In genomic region chr13:29761160-29761559, GRCh38 we compare ENCODE assay signal across 30 cellular contexts.
"Had no signal": no experiment of that assay in that cellular context is flagged by ENCODE, and none has a peak within 500 bp of the region (broad histone marks: within the 10 kb centered on the region; RNA-seq: fewer than 3 reads in every experiment).

No MANE protein-coding gene starts in this region.

- H3K27me3 Mint-ChIP-seq: activated CD4-positive, alpha-beta memory T cell treated with anti-CD3 and anti-CD28 coated beads for 36 hours; activated CD4-positive, alpha-beta T cell treated with anti-CD3 and anti-CD28 coated beads for 36 hours; activated CD4-positive, alpha-beta T cell treated with anti-CD3 and anti-CD28 coated beads, Interleukin-2, amount 10 ng/mL, durations not matched to agents 24 days and 14 days; activated CD8-positive, alpha-beta memory T cell treated with anti-CD3 and anti-CD28 coated beads, Interleukin-2, amount 10 ng/mL, durations not matched to agents 7 days and 5 days; activated naive CD4-positive, alpha-beta T cell treated with anti-CD3 and anti-CD28 coated beads, Interleukin-2, amount 50 U/mL, for 24 hours; activated naive CD8-positive, alpha-beta T cell treated with anti-CD3 and anti-CD28 coated beads for 36 hours; activated naive CD8-positive, alpha-beta T cell treated with anti-CD3 and anti-CD28 coated beads, Interleukin-2, amount 50 U/mL, for 24 hours had no signal

- H3K27me3 ChIP-seq: adrenal gland, body of pancreas, esophagus squamous epithelium, gastroesophageal sphincter, heart right ventricle, hepatocyte had no signal

- H3K9me3 Mint-ChIP-seq: activated CD4-positive, alpha-beta T cell treated with anti-CD3 and anti-CD28 coated beads, Interleukin-2, amount 10 ng/mL, durations not matched to agents 24 days and 14 days; activated T-helper 1 cell treated with anti-CD3 and anti-CD28 coated beads, Interleukin-12 subunit alpha, Interleukin-12 subunit beta, Interleukin-2, Interleukin-4 antibody, amounts not matched to agents 30 ng/mL and 10 ng/mL and 1 ng/mL, durations not matched to agents 14 hours and 24 hours and 36 hours had no signal

- H3K36me3 Mint-ChIP-seq: activated naive CD4-positive, alpha-beta T cell treated with anti-CD3 and anti-CD28 coated beads, Interleukin-2, amount 50 U/mL, for 24 hours had no signal

- DNase-seq: activated CD4-positive, alpha-beta memory T cell treated with anti-CD3 and anti-CD28 coated beads for 36 hours; activated CD4-positive, alpha-beta T cell treated with anti-CD3 and anti-CD28 coated beads for 36 hours; activated CD4-positive, CD25-positive, alpha-beta regulatory T cell; activated CD4-positive, CD25-positive, alpha-beta regulatory T cell treated with anti-CD3 and anti-CD28 coated beads, Interleukin-2, amount 50 U/mL, for 72 hours; activated CD8-positive, alpha-beta memory T cell treated with anti-CD3 and anti-CD28 coated beads, Interleukin-2, amount 10 ng/mL, durations not matched to agents 7 days and 5 days; activated CD8-positive, alpha-beta memory T cell treated with anti-CD3 and anti-CD28 coated beads, Interleukin-2, amount 50 U/mL, for 4 hours; activated CD8-positive, alpha-beta T cell treated with anti-CD3 and anti-CD28 coated beads, Interleukin-2, amount 10 ng/mL, durations not matched to agents 7 days and 5 days; activated effector memory CD4-positive, alpha-beta T cell treated with anti-CD3 and anti-CD28 coated beads, Interleukin-2, amount 50 U/mL, for 16 hours; activated naive CD4-positive, alpha-beta T cell treated with anti-CD3 and anti-CD28 coated beads for 36 hours; activated naive CD8-positive, alpha-beta T cell treated with anti-CD3 and anti-CD28 coated beads for 36 hours; activated naive CD8-positive, alpha-beta T cell treated with anti-CD3 and anti-CD28 coated beads, Interleukin-2, amount 50 U/mL, for 24 hours; activated T-cell treated with anti-CD3 and anti-CD28 coated beads, Interleukin-2, amount 50 U/mL, for 1 hour; activated T-cell treated with anti-CD3 and anti-CD28 coated beads, Interleukin-2, amount 50 U/mL, for 48 hours; adrenal gland; amygdala; aorta; body of pancreas; cortex of kidney; effector CD8-positive, alpha-beta T cell; esophagus squamous epithelium; foreskin melanocyte; heart right ventricle; T1000 had no signal

- H3K4me1 ChIP-seq: adrenal gland, body of pancreas had no signal

- H3K9me3 ChIP-seq: adrenal gland, body of pancreas, esophagus squamous epithelium, gastroesophageal sphincter had no signal

- H3K36me3 ChIP-seq: adrenal gland, gastroesophageal sphincter had no signal

- H3K4me3 ChIP-seq: adrenal gland, body of pancreas, esophagus squamous epithelium, gastroesophageal sphincter, heart right ventricle, hepatocyte had no signal

- H3K27ac ChIP-seq: adrenal gland, body of pancreas, epithelial cell of prostate, esophagus squamous epithelium, gastroesophageal sphincter, heart right ventricle, hepatocyte had no signal

- H3K4me3 Mint-ChIP-seq: activated CD4-positive, alpha-beta memory T cell treated with anti-CD3 and anti-CD28 coated beads for 36 hours; activated CD4-positive, alpha-beta T cell treated with anti-CD3 and anti-CD28 coated beads for 36 hours; activated CD4-positive, alpha-beta T cell treated with anti-CD3 and anti-CD28 coated beads, Interleukin-2, amount 10 ng/mL, durations not matched to agents 24 days and 14 days; activated CD8-positive, alpha-beta memory T cell treated with anti-CD3 and anti-CD28 coated beads, Interleukin-2, amount 10 ng/mL, durations not matched to agents 7 days and 5 days; activated CD8-positive, alpha-beta T cell treated with anti-CD3 and anti-CD28 coated beads, Interleukin-2, amount 10 ng/mL, durations not matched to agents 7 days and 5 days; activated naive CD4-positive, alpha-beta T cell treated with anti-CD3 and anti-CD28 coated beads for 36 hours; activated naive CD4-positive, alpha-beta T cell treated with anti-CD3 and anti-CD28 coated beads, Interleukin-2, amount 50 U/mL, for 24 hours; activated naive CD8-positive, alpha-beta T cell treated with anti-CD3 and anti-CD28 coated beads for 36 hours; activated naive CD8-positive, alpha-beta T cell treated with anti-CD3 and anti-CD28 coated beads, Interleukin-2, amount 50 U/mL, for 24 hours; activated T-helper 1 cell treated with anti-CD3 and anti-CD28 coated beads, Interleukin-12 subunit alpha, Interleukin-12 subunit beta, Interleukin-2, Interleukin-4 antibody, amounts not matched to agents 30 ng/mL and 10 ng/mL and 1 ng/mL, durations not matched to agents 14 hours and 24 hours and 36 hours had no signal

- H3K27ac Mint-ChIP-seq: activated CD4-positive, alpha-beta memory T cell treated with anti-CD3 and anti-CD28 coated beads for 36 hours; activated CD4-positive, alpha-beta T cell treated with anti-CD3 and anti-CD28 coated beads for 36 hours; activated CD4-positive, alpha-beta T cell treated with anti-CD3 and anti-CD28 coated beads, Interleukin-2, amount 10 ng/mL, durations not matched to agents 24 days and 14 days; activated CD8-positive, alpha-beta memory T cell treated with anti-CD3 and anti-CD28 coated beads, Interleukin-2, amount 10 ng/mL, durations not matched to agents 7 days and 5 days; activated CD8-positive, alpha-beta T cell treated with anti-CD3 and anti-CD28 coated beads, Interleukin-2, amount 10 ng/mL, durations not matched to agents 7 days and 5 days; activated naive CD4-positive, alpha-beta T cell treated with anti-CD3 and anti-CD28 coated beads for 36 hours; activated naive CD4-positive, alpha-beta T cell treated with anti-CD3 and anti-CD28 coated beads, Interleukin-2, amount 50 U/mL, for 24 hours; activated naive CD8-positive, alpha-beta T cell treated with anti-CD3 and anti-CD28 coated beads for 36 hours; activated naive CD8-positive, alpha-beta T cell treated with anti-CD3 and anti-CD28 coated beads, Interleukin-2, amount 50 U/mL, for 24 hours; activated T-helper 1 cell treated with anti-CD3 and anti-CD28 coated beads, Interleukin-12 subunit alpha, Interleukin-12 subunit beta, Interleukin-2, Interleukin-4 antibody, amounts not matched to agents 30 ng/mL and 10 ng/mL and 1 ng/mL, durations not matched to agents 14 hours and 24 hours and 36 hours; activated T-helper 2 cell treated with anti-CD3 and anti-CD28 coated beads, Interferon-gamma antibody, Interleukin-2, Interleukin-4, amounts not matched to agents 10 μg/mL and 5 μg/mL and 100 μg/mL, durations not matched to agents 14 hours and 24 hours and 36 hours had no signal

- ATAC-seq: activated CD4-positive, alpha-beta T cell treated with anti-CD3 and anti-CD28 coated beads for 36 hours; activated CD8-positive, alpha-beta memory T cell treated with anti-CD3 and anti-CD28 coated beads, Interleukin-2, amount 10 ng/mL, durations not matched to agents 7 days and 5 days; activated CD8-positive, alpha-beta T cell treated with anti-CD3 and anti-CD28 coated beads, Interleukin-2, amount 10 ng/mL, durations not matched to agents 7 days and 5 days; activated naive CD8-positive, alpha-beta T cell treated with anti-CD3 and anti-CD28 coated beads, Interleukin-2, amount 50 U/mL, for 24 hours; body of pancreas; gastroesophageal sphincter; heart right ventricle had no signal
